15 cellular contexts compared by ENCODE assay signal in genomic region chr11:121422675-121423074, GRCh38. TPM values are rescaled to one million over a fixed set of nuclear protein-coding genes. Genes with fewer than 3 reads are reported as not detected.
DNase-seq lines count a peak whose midpoint lies in the region; ATAC-seq, FAIRE-seq and TF ChIP-seq lines count a peak whose summit lies in the region.
"Had no signal": no experiment of that assay in that cellular context is flagged by ENCODE, and none has a peak within 500 bp of the region (broad histone marks: within the 10 kb centered on the region; RNA-seq: fewer than 3 reads in every experiment).

No MANE protein-coding gene starts in this region.

- DNase-seq in GM12892 (ENCODE audit: insufficient read length) (no peak), OCI-LY7 (ENCODE audit: low spot score) (peak; percentile 87), esophagus muscularis mucosa (ENCODE audit: extremely low spot score) (no peak)
- no peak for DNase-seq in stimulated activated CD4-positive, alpha-beta T cell treated with anti-CD3 and anti-CD28 coated beads, Interleukin-4, amount 100 ng/mL, for 1 hour
- DNase-seq: activated T-cell treated with anti-CD3 and anti-CD28 coated beads, Interleukin-2, amount 50 U/mL, for 24 hours; dermis blood vessel endothelial cell; Kasumi-1; left colon; stimulated activated CD4-positive, alpha-beta T cell treated with anti-CD3 and anti-CD28 coated beads, Interleukin-1b, Interleukin-23, amount 100 ng/mL, for 48 hours had no signal

- H4K20me1 ChIP-seq in BLaER1 (no peaks in the 10 kb centered on the region), OCI-LY7 (ENCODE audit: insufficient read depth, low read length) (no peaks in the 10 kb centered on the region)

- peak; percentile 94 for FAIRE-seq in GM12892 (lab: Jason Lieb, UNC)

- peak overlapping the region; percentile 2; the same call in 1 of the 2 replicates for H2AFZ ChIP-seq in OCI-LY7 (ENCODE audit: low read length)
- H2AFZ ChIP-seq: hepatocyte had no signal

- H3K4me3 ChIP-seq in BLaER1 (no peak overlapping the region), OCI-LY7 (ENCODE audit: low read depth, low read length, poor library complexity, severe bottlenecking) (no peak overlapping the region), esophagus muscularis mucosa (no peak overlapping the region)
- H3K4me3 ChIP-seq: hepatocyte, vagina had no signal

- BruUV-seq in OCI-LY7 (replicated peaks; lab: Mats Ljungman, UMichigan): no TSS peak

- H3K4me2 ChIP-seq in BLaER1 (peak overlapping the region; percentile 60), OCI-LY7 (ENCODE audit: low read length) (peak overlapping the region; percentile 59)
- H3K4me2 ChIP-seq: hepatocyte had no signal

- H3K4me1 ChIP-seq in BLaER1 (peaks cover 65% of the 10 kb centered on the region), OCI-LY7 (ENCODE audit: insufficient read depth, low read length, poor library complexity, severe bottlenecking) (peaks cover 99% of the 10 kb centered on the region), esophagus muscularis mucosa (peaks cover 0 to 16% (median 13%) of the 10 kb centered on the region in 4 donors)

- no peaks in the 10 kb centered on the region for H3K9me2 ChIP-seq in OCI-LY7 (ENCODE audit: insufficient read depth, low read length)

- 55% methylated on average over 4 of the region's 4 CpGs for whole genome bisulfite sequencing in esophagus muscularis mucosa

- H3K9me3 ChIP-seq in BLaER1: peaks cover 29% of the 10 kb centered on the region
- peaks cover 14% of the 10 kb centered on the region; the same call in 1 of the 2 replicates for H3K9me3 ChIP-seq in OCI-LY7 (ENCODE audit: low read length)
- no peaks in the 10 kb centered on the region for H3K9me3 ChIP-seq in esophagus muscularis mucosa
- H3K9me3 ChIP-seq: vagina had no signal

- H3K27me3 ChIP-seq in BLaER1 (peaks cover 21% of the 10 kb centered on the region), esophagus muscularis mucosa (no peaks in the 10 kb centered on the region)
- H3K27me3 ChIP-seq: hepatocyte, vagina had no signal

- CTCF ChIA-PET in OCI-LY7 (lab: Charles Lee; ENCODE audit: unreplicated experiment): no interaction called here

- POLR2A ChIA-PET in OCI-LY7 (lab: Charles Lee): interaction anchor here (0.6 to 2.6 kb wide), 5 partner anchors 14 to 95 kb away, joined by 3 to 6 read pairs (median 4); no protein-coding TSS in a partner anchor

- H3K9ac ChIP-seq in BLaER1: no peak overlapping the region

- TF ChIP-seq EP300 in esophagus muscularis mucosa (IDR thresholded peaks at IDR 0.05): no peak

- H3K27ac ChIP-seq in BLaER1 (peak overlapping the region; percentile 29; the same call in 1 of the 2 replicates), OCI-LY7 (ENCODE audit: low read depth, low read length, poor library complexity, severe bottlenecking) (peak overlapping the region; percentile 91), esophagus muscularis mucosa (replicated peaks in 1 of 4) (no peak overlapping the region)
- H3K27ac ChIP-seq: hepatocyte, vagina had no signal

- no peaks in the 10 kb centered on the region for H3K79me2 ChIP-seq in OCI-LY7 (ENCODE audit: insufficient read depth, low read depth, low read length)
- H3K79me2 ChIP-seq: hepatocyte had no signal

- ATAC-seq in GM21825 (IDR thresholded peaks at IDR 0.05; ENCODE audit: unreplicated experiment): peak; percentile 43
- no peak for ATAC-seq in HG02759 (IDR thresholded peaks at IDR 0.05; ENCODE audit: unreplicated experiment)
- ATAC-seq in HG03342 (IDR thresholded peaks at IDR 0.05; ENCODE audit: unreplicated experiment): no peak
- ATAC-seq: left colon had no signal

- H3K36me3 ChIP-seq in BLaER1 (no peaks in the 10 kb centered on the region), OCI-LY7 (ENCODE audit: insufficient read depth, low read length) (peaks cover 17% of the 10 kb centered on the region), esophagus muscularis mucosa (no peaks in the 10 kb centered on the region)
- H3K36me3 ChIP-seq: vagina had no signal

- TF ChIP-seq CTCF in OCI-LY7 (conservative IDR thresholded peaks at IDR 0.05; ENCODE audit: low read length) (no peak), esophagus muscularis mucosa (IDR thresholded peaks at IDR 0.05) (no peak)

- intact Hi-C loops in OCI-LY7 (cut with micrococcal nuclease; ENCODE audit: unreplicated experiment) (no loop called here), esophagus muscularis mucosa (cut with DNase I) (no loop called here)

- TF ChIP-seq POLR2A in GM12892 (IDR thresholded peaks at IDR 0.05; ENCODE audit: low read depth, low read length) (no peak), esophagus muscularis mucosa (IDR thresholded peaks at IDR 0.05; ENCODE audit: low read depth) (no peak)

RNA-seq across cellular contexts. Expression of gene SORL1, which starts 29.4 kb away (rescaled TPM):
- 61.4 TPM for polyA plus RNA-seq in GM12892 (2012; ENCODE audit: missing spikeins)
- total RNA-seq in OCI-LY7 (2014; rRNA removed; shearing (Covaris generic)): 219 and 228 TPM in 2 replicates
- total RNA-seq in OCI-LY7 (2022): 400 and 411 TPM in 2 replicates
- total RNA-seq in esophagus muscularis mucosa: 10 to 100 TPM in 1 of 4 donors, 1 to 10 TPM in 3; 3.0 to 12.3 (median 8.1) TPM

Comparison
In these comparisons a context has a peak if more than half of its experiments do, and no peak if none do; other contexts are left out.
1. H3K27ac ChIP-seq: peak in BLaER1 (single experiment) and OCI-LY7 (single experiment); none in esophagus muscularis mucosa (0 of 4).
2. RNA of gene SORL1, which starts 29.4 kb away (total RNA-seq): 219 to 411 TPM in OCI-LY7; 3.0 to 12.3 TPM in esophagus muscularis mucosa; every median in the first group is over 10 times any median in the second.